8 cellular contexts compared by ENCODE assay signal in the genomic region with DNA sequence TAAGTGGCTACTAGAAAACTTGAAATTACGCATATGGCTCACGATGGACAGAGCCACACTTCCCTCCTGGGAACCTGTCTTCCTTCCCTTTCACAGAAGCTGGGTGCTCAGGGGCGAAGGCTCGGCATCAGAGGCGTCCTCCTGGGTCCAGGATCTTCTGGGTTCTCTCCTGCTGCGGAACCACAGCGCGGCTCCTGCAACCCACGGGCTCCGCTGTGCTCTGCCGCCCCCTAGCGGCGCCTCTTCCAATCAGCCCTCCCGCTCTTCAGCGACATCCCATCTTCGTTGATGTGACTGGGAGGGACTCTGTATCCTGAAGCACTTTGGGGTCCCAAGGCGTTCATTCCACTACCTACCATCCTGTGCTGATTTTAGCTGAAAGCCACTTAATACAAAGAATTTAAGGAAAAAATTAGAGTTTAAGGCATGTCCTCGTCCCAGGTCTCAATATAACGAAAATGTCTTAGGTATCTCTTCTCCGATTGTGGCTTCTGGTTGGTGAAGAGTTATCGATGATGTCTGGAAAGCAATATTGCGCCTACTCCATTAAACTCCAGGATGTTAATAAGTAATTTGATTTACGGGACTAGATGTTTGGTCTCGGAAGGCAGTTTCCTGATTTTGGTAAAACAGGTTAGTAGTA. TPM values are rescaled to one million over a fixed set of nuclear protein-coding genes. Genes with fewer than 3 reads are reported as not detected.
DNase-seq lines count a peak whose midpoint lies in the region; ATAC-seq lines count a peak whose summit lies in the region.

No MANE protein-coding gene starts in this region.

- H3K27me3 Mint-ChIP-seq in activated T-cell treated with anti-CD3 and anti-CD28 coated beads, Interleukin-2, amount 50 U/mL, for 72 hours (ENCODE audit: low read depth), result no peaks in the 10 kb centered on the region
- no peaks in the 10 kb centered on the region for H3K27me3 Mint-ChIP-seq in natural killer cell treated with Interleukin-12 subunit alpha and Interleukin-12 subunit beta and Interleukin-15 and Interleukin-18, amount 100 ng/mL, for 72 hours

- DNase-seq in COR-L47 (lab: John Stamatoyannopoulos, UW), result peak; percentile 60
- peak; percentile 54 for DNase-seq in Jurkat, Clone E6-1 (ENCODE audit: low read depth, low spot score)
- peak; percentile 59 for DNase-seq in RKO (ENCODE audit: low spot score)
- peak; percentile 76 to 88 for DNase-seq in activated T-cell treated with anti-CD3 and anti-CD28 coated beads, Interleukin-2, amount 50 U/mL, for 72 hours
- DNase-seq in fibroblast of gingiva (ENCODE audit: low read depth), result peak; percentile 44
- peak; percentile 81 for DNase-seq in natural killer cell treated with Interleukin-12 subunit alpha and Interleukin-12 subunit beta and Interleukin-15 and Interleukin-18, amount 100 ng/mL, for 72 hours (ENCODE audit: low spot score)
- peak; percentile 85 for DNase-seq in stimulated activated naive CD8-positive, alpha-beta T cell treated with anti-CD3 and anti-CD28 coated beads, Interleukin-15, Interleukin-2, amounts not matched to agents 100 U/mL and 50 U/mL, for 24 hours
- DNase-seq in GOT3 (lab: John Stamatoyannopoulos, UW), result no peak

- no peaks in the 10 kb centered on the region for H3K9me3 Mint-ChIP-seq in activated T-cell treated with anti-CD3 and anti-CD28 coated beads, Interleukin-2, amount 50 U/mL, for 72 hours
- H3K9me3 Mint-ChIP-seq in natural killer cell treated with Interleukin-12 subunit alpha and Interleukin-12 subunit beta and Interleukin-15 and Interleukin-18, amount 100 ng/mL, for 72 hours, result no peaks in the 10 kb centered on the region

- peak overlapping the region; percentile 64 to 80 for H3K4me3 Mint-ChIP-seq in activated T-cell treated with anti-CD3 and anti-CD28 coated beads, Interleukin-2, amount 50 U/mL, for 72 hours
- H3K4me3 Mint-ChIP-seq in natural killer cell treated with Interleukin-12 subunit alpha and Interleukin-12 subunit beta and Interleukin-15 and Interleukin-18, amount 100 ng/mL, for 72 hours, result peak overlapping the region; percentile 70

- no peaks in the 10 kb centered on the region for H3K36me3 Mint-ChIP-seq in activated T-cell treated with anti-CD3 and anti-CD28 coated beads, Interleukin-2, amount 50 U/mL, for 72 hours (ENCODE audit: insufficient read depth in 2 of 2)
- no peaks in the 10 kb centered on the region for H3K36me3 Mint-ChIP-seq in natural killer cell treated with Interleukin-12 subunit alpha and Interleukin-12 subunit beta and Interleukin-15 and Interleukin-18, amount 100 ng/mL, for 72 hours

- peaks cover 19% of the 10 kb centered on the region for H3K4me1 Mint-ChIP-seq in activated T-cell treated with anti-CD3 and anti-CD28 coated beads, Interleukin-2, amount 50 U/mL, for 72 hours (ENCODE audit: low read depth)
- peaks cover 18 to 23% of the 10 kb centered on the region in 2 donors for H3K4me1 Mint-ChIP-seq in natural killer cell treated with Interleukin-12 subunit alpha and Interleukin-12 subunit beta and Interleukin-15 and Interleukin-18, amount 100 ng/mL, for 72 hours (ENCODE audit: low read depth in 2 of 2)

- peak overlapping the region; percentile 79 for H3K27ac Mint-ChIP-seq in activated T-cell treated with anti-CD3 and anti-CD28 coated beads, Interleukin-2, amount 50 U/mL, for 72 hours
- peak overlapping the region; percentile 62 to 92 for H3K27ac Mint-ChIP-seq in natural killer cell treated with Interleukin-12 subunit alpha and Interleukin-12 subunit beta and Interleukin-15 and Interleukin-18, amount 100 ng/mL, for 72 hours

- H3K4me3 ChIP-seq in Jurkat, Clone E6-1 (ENCODE audit: low read length), result no peak overlapping the region

- ATAC-seq in activated T-cell treated with anti-CD3 and anti-CD28 coated beads, Interleukin-2, amount 50 U/mL, for 72 hours (replicated peaks in 1 of 2), result peak; percentile 79 to 86
- ATAC-seq in natural killer cell treated with Interleukin-12 subunit alpha and Interleukin-12 subunit beta and Interleukin-15 and Interleukin-18, amount 100 ng/mL, for 72 hours, result peak; percentile 73 to 85
- ATAC-seq in stimulated activated naive CD8-positive, alpha-beta T cell treated with anti-CD3 and anti-CD28 coated beads, Interleukin-15, Interleukin-2, amounts not matched to agents 100 U/mL and 50 U/mL, for 24 hours, result peak; percentile 81

RNA-seq across cellular contexts. Expression of gene RPS3, which starts 14.8 kb away (rescaled TPM):
- polyA plus RNA-seq in Jurkat, Clone E6-1 (2012; ENCODE audit: insufficient read depth, insufficient read length), result 6,072 TPM
- total RNA-seq in activated T-cell treated with anti-CD3 and anti-CD28 coated beads, Interleukin-2, amount 50 U/mL, for 72 hours, result 1,000 to 10,000 TPM; 5,116 to 5,192 TPM
- total RNA-seq in natural killer cell treated with Interleukin-12 subunit alpha and Interleukin-12 subunit beta and Interleukin-15 and Interleukin-18, amount 100 ng/mL, for 72 hours, result 1,000 to 10,000 TPM; 2,083 to 2,343 TPM

RNA-seq across cellular contexts. Expression of gene ARRB1, which starts 33.1 kb away (rescaled TPM):
- polyA plus RNA-seq in Jurkat, Clone E6-1 (2012; ENCODE audit: insufficient read depth, insufficient read length), result 17.6 TPM
- 10 to 100 TPM; 16.7 to 18.3 TPM for total RNA-seq in activated T-cell treated with anti-CD3 and anti-CD28 coated beads, Interleukin-2, amount 50 U/mL, for 72 hours
- total RNA-seq in natural killer cell treated with Interleukin-12 subunit alpha and Interleukin-12 subunit beta and Interleukin-15 and Interleukin-18, amount 100 ng/mL, for 72 hours, result 10 to 100 TPM; 47.8 to 54.5 TPM

RNA-seq across cellular contexts. Expression of gene KLHL35, which starts 48.4 kb away (rescaled TPM):
- polyA plus RNA-seq in Jurkat, Clone E6-1 (2012; ENCODE audit: insufficient read depth, insufficient read length), result 14.0 TPM
- total RNA-seq in activated T-cell treated with anti-CD3 and anti-CD28 coated beads, Interleukin-2, amount 50 U/mL, for 72 hours, result 1 to 10 TPM in 1 of 2 donors, under 1 TPM in 1; 0.93 to 1.2 TPM
- 1 to 10 TPM in 1 of 2 donors, under 1 TPM in 1; 0.62 to 1.5 TPM for total RNA-seq in natural killer cell treated with Interleukin-12 subunit alpha and Interleukin-12 subunit beta and Interleukin-15 and Interleukin-18, amount 100 ng/mL, for 72 hours
